Comparison of ENCODE assay signal across 1 cellular context in genomic region chr14:22532345-22533056, GRCh38.
TF ChIP-seq lines count a peak whose summit lies in the region.

No MANE protein-coding gene starts in this region.

TF ChIP-seq in GM12878, 131 proteins besides CTCF, POLR2A, EP300 and RAD21 (continued from another document and continues in another):
- TF ChIP-seq BCL3 (IDR thresholded peaks at IDR 0.05; ENCODE audit: borderline replicate concordance, insufficient read depth, low read depth, low read length, poor library complexity, severe bottlenecking) (peak; percentile 4), SP1 (IDR thresholded peaks at IDR 0.05; ENCODE audit: low read depth, low read length) (no peak), KAT2A (conservative IDR thresholded peaks at IDR 0.05; ENCODE audit: control insufficient read depth, low read depth, low read length) (no peak), CHD2 (IDR thresholded peaks at IDR 0.05; ENCODE audit: borderline replicate concordance, low read depth, low read length) (no peak), MTA2 (IDR thresholded peaks at IDR 0.05; ENCODE audit: low read depth) (no peak), NKRF (conservative IDR thresholded peaks at IDR 0.05) (no peak; the same call in 1 of the 2 replicates), SMAD5 (IDR thresholded peaks at IDR 0.05; ENCODE audit: low read depth) (peak; percentile 75), CEBPB (IDR thresholded peaks at IDR 0.05; ENCODE audit: borderline replicate concordance in 1 of 2, low read depth in 2 of 2, low read length in 2 of 2) (no peak), ATF3 (IDR thresholded peaks at IDR 0.05; ENCODE audit: borderline replicate concordance, extremely low read depth, low read depth, low read length) (no peak), MTA3 (IDR thresholded peaks at IDR 0.05; ENCODE audit: borderline replicate concordance, low read length) (peak; percentile 52; the same call in 1 of the 2 replicates), POLR2AphosphoS2 (IDR thresholded peaks at IDR 0.05; ENCODE audit: low read depth, low read length) (peak; percentile 93), STAT1 (conservative IDR thresholded peaks at IDR 0.05) (no peak), RBBP5 (conservative IDR thresholded peaks at IDR 0.05) (no peak), JUND (IDR thresholded peaks at IDR 0.05; ENCODE audit: low read depth, low read length) (no peak), BCL11A (IDR thresholded peaks at IDR 0.05; ENCODE audit: low read depth, low read length) (no peak), PAX5 (IDR thresholded peaks at IDR 0.05; ENCODE audit: borderline replicate concordance, low read depth, low read length) (no peak), CBFB (IDR thresholded peaks at IDR 0.05; ENCODE audit: low read depth) (peak; percentile 15; the same call in 1 of the 2 replicates), SMARCA5 (IDR thresholded peaks at IDR 0.05) (no peak), BHLHE40 (IDR thresholded peaks at IDR 0.05; ENCODE audit: borderline replicate concordance in 1 of 2, low read depth in 2 of 2, low read length in 1 of 2) (no peak), ZNF217 (IDR thresholded peaks at IDR 0.05) (no peak), SIX5 (IDR thresholded peaks at IDR 0.05; ENCODE audit: low read depth, low read length, severe bottlenecking) (no peak), RFX5 (IDR thresholded peaks at IDR 0.05; ENCODE audit: low read depth, low read length) (no peak), IKZF2 (IDR thresholded peaks at IDR 0.05) (peak; percentile 42 to 43; a peak in 2 of 4 replicates), ZNF384 (IDR thresholded peaks at IDR 0.05; ENCODE audit: borderline replicate concordance, low read depth, low read length) (no peak), DPF2 (IDR thresholded peaks at IDR 0.05) (no peak), REST (IDR thresholded peaks at IDR 0.05; ENCODE audit: low read depth, low read length) (no peak), SKIL (IDR thresholded peaks at IDR 0.05; ENCODE audit: low read depth, poor library complexity, severe bottlenecking) (no peak), IRF5 (IDR thresholded peaks at IDR 0.05; ENCODE audit: borderline replicate concordance) (no peak), HCFC1 (IDR thresholded peaks at IDR 0.05; ENCODE audit: low read length) (no peak), HSF1 (IDR thresholded peaks at IDR 0.05; ENCODE audit: low read depth, low read length) (no peak), SIN3A (IDR thresholded peaks at IDR 0.05; ENCODE audit: low read depth, low read length) (no peak), CHD1 (IDR thresholded peaks at IDR 0.05; ENCODE audit: low read depth, low read length) (0 out of 2 replicates have a peak, but pooled peaks have one; percentile 55), PKNOX1 (IDR thresholded peaks at IDR 0.05) (no peak), PBX3 (IDR thresholded peaks at IDR 0.05; ENCODE audit: insufficient replicate concordance, low read depth, low read length) (no peak), SPI1 (IDR thresholded peaks at IDR 0.05; ENCODE audit: borderline replicate concordance, insufficient read depth, low read depth, low read length) (peak; percentile 23; the same call in 1 of the 2 replicates), SMC3 (IDR thresholded peaks at IDR 0.05; ENCODE audit: borderline replicate concordance, low read length) (no peak), POU2F2 (IDR thresholded peaks at IDR 0.05; ENCODE audit: borderline replicate concordance, low read depth, low read length) (no peak), CHD4 (IDR thresholded peaks at IDR 0.05) (no peak), PML (IDR thresholded peaks at IDR 0.05; ENCODE audit: low read length) (peak; percentile 53; the same call in 1 of the 2 replicates), STAT3 (IDR thresholded peaks at IDR 0.05; ENCODE audit: low read depth, low read length) (no peak), MLLT1 (IDR thresholded peaks at IDR 0.05) (peak; percentile 22; the same call in 1 of the 2 replicates), IRF4 (IDR thresholded peaks at IDR 0.05; ENCODE audit: low read depth, low read length) (no peak), FOXM1 (IDR thresholded peaks at IDR 0.05; ENCODE audit: low read depth, low read length) (no peak), ETV6 (conservative IDR thresholded peaks at IDR 0.05 in 1 of 2, IDR thresholded peaks at IDR 0.05 in 1 of 2; ENCODE audit: borderline replicate concordance in 1 of 2, low read depth in 1 of 2) (no peak), BMI1 (IDR thresholded peaks at IDR 0.05; ENCODE audit: borderline replicate concordance) (no peak; the same call in 1 of the 2 replicates), TAF1 (IDR thresholded peaks at IDR 0.05; ENCODE audit: borderline replicate concordance, low read depth, low read length) (no peak), ASH2L (IDR thresholded peaks at IDR 0.05; ENCODE audit: borderline replicate concordance, low read depth) (no peak), ELK1 (IDR thresholded peaks at IDR 0.05; ENCODE audit: low read depth, low read length) (no peak)
